ENCODE assay signal across 1 cellular context in the genomic region with DNA sequence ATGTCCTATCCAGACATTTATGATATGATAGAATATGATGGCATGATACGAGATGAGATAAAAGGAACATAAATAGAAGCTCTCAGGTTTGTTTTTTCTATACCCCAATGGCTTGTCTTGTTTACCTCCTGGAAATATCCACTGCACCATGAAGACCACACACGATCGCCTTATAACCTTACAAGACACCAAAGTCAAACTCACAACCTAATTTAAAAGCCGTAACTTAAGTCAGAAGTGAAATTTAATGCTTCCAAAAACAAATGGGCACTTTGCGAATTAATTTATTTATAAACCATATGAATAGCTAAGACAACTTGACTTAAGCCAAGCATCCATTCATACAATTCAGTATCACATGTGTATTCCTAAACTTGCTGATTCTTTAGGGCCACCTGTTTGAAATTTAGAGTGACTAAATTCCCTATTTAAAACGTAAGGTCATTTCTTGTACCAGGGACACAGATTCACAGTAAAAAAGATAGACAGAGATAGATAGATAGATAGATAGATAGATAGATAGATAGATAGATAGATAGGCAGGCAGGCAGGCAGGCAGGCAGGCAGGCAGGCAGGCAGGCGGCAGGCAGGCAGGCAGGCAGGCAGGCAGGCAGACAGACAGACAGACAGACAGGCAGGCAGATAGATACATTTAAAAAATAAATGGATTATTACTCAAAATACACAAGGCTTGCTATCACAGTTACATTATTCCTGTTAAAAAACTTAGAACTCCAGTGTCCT.
TF ChIP-seq lines count a peak whose summit lies in the region.

No MANE protein-coding gene starts in this region.

TF ChIP-seq in K562, 482 proteins besides CTCF, POLR2A, EP300 and RAD21 (continued from another document):
- TF ChIP-seq, protein P1, sequence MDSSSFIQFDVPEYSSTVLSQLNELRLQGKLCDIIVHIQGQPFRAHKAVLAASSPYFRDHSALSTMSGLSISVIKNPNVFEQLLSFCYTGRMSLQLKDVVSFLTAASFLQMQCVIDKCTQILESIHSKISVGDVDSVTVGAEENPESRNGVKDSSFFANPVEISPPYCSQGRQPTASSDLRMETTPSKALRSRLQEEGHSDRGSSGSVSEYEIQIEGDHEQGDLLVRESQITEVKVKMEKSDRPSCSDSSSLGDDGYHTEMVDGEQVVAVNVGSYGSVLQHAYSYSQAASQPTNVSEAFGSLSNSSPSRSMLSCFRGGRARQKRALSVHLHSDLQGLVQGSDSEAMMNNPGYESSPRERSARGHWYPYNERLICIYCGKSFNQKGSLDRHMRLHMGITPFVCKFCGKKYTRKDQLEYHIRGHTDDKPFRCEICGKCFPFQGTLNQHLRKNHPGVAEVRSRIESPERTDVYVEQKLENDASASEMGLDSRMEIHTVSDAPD (CRISPR knock-in tag; IDR thresholded peaks at IDR 0.05): no peak
- TF ChIP-seq CCNT2 (IDR thresholded peaks at IDR 0.05; ENCODE audit: borderline replicate concordance, extremely low read depth, insufficient read length, low read depth, low read length): no peak
- TF ChIP-seq, protein P2, sequence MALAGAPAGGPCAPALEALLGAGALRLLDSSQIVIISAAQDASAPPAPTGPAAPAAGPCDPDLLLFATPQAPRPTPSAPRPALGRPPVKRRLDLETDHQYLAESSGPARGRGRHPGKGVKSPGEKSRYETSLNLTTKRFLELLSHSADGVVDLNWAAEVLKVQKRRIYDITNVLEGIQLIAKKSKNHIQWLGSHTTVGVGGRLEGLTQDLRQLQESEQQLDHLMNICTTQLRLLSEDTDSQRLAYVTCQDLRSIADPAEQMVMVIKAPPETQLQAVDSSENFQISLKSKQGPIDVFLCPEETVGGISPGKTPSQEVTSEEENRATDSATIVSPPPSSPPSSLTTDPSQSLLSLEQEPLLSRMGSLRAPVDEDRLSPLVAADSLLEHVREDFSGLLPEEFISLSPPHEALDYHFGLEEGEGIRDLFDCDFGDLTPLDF (CRISPR knock-in tag; IDR thresholded peaks at IDR 0.05): no peak
- no peak for TF ChIP-seq BCL6 (CRISPR knock-in tag; IDR thresholded peaks at IDR 0.05)
- no peak for TF ChIP-seq ZNF583 (CRISPR knock-in tag; IDR thresholded peaks at IDR 0.05)
- TF ChIP-seq TRIM24 (IDR thresholded peaks at IDR 0.05): no peak
- TF ChIP-seq, protein P3, sequence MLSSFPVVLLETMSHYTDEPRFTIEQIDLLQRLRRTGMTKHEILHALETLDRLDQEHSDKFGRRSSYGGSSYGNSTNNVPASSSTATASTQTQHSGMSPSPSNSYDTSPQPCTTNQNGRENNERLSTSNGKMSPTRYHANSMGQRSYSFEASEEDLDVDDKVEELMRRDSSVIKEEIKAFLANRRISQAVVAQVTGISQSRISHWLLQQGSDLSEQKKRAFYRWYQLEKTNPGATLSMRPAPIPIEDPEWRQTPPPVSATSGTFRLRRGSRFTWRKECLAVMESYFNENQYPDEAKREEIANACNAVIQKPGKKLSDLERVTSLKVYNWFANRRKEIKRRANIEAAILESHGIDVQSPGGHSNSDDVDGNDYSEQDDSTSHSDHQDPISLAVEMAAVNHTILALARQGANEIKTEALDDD (IDR thresholded peaks at IDR 0.05): no peak
- TF ChIP-seq ARID1B (IDR thresholded peaks at IDR 0.05): no peak
- TF ChIP-seq GATAD2B (IDR thresholded peaks at IDR 0.05; ENCODE audit: borderline replicate concordance): peak; percentile 47; the same call in 1 of the 2 replicates
- TF ChIP-seq, protein P4, sequence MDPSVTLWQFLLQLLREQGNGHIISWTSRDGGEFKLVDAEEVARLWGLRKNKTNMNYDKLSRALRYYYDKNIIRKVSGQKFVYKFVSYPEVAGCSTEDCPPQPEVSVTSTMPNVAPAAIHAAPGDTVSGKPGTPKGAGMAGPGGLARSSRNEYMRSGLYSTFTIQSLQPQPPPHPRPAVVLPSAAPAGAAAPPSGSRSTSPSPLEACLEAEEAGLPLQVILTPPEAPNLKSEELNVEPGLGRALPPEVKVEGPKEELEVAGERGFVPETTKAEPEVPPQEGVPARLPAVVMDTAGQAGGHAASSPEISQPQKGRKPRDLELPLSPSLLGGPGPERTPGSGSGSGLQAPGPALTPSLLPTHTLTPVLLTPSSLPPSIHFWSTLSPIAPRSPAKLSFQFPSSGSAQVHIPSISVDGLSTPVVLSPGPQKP (CRISPR knock-in tag; IDR thresholded peaks at IDR 0.05): no peak
- TF ChIP-seq, protein P5, sequence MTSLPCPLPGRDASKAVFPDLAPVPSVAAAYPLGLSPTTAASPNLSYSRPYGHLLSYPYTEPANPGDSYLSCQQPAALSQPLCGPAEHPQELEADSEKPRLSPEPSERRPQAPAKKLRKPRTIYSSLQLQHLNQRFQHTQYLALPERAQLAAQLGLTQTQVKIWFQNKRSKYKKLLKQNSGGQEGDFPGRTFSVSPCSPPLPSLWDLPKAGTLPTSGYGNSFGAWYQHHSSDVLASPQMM (CRISPR knock-in tag; IDR thresholded peaks at IDR 0.05): no peak
- TF ChIP-seq, protein P6, sequence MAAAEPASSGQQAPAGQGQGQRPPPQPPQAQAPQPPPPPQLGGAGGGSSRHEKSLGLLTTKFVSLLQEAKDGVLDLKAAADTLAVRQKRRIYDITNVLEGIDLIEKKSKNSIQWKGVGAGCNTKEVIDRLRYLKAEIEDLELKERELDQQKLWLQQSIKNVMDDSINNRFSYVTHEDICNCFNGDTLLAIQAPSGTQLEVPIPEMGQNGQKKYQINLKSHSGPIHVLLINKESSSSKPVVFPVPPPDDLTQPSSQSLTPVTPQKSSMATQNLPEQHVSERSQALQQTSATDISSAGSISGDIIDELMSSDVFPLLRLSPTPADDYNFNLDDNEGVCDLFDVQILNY (CRISPR knock-in tag; IDR thresholded peaks at IDR 0.05): no peak
- TF ChIP-seq, protein P7, sequence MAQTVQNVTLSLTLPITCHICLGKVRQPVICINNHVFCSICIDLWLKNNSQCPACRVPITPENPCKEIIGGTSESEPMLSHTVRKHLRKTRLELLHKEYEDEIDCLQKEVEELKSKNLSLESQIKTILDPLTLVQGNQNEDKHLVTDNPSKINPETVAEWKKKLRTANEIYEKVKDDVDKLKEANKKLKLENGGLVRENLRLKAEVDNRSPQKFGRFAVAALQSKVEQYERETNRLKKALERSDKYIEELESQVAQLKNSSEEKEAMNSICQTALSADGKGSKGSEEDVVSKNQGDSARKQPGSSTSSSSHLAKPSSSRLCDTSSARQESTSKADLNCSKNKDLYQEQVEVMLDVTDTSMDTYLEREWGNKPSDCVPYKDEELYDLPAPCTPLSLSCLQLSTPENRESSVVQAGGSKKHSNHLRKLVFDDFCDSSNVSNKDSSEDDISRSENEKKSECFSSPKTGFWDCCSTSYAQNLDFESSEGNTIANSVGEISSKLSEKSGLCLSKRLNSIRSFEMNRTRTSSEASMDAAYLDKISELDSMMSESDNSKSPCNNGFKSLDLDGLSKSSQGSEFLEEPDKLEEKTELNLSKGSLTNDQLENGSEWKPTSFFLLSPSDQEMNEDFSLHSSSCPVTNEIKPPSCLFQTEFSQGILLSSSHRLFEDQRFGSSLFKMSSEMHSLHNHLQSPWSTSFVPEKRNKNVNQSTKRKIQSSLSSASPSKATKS (CRISPR knock-in tag; IDR thresholded peaks at IDR 0.05): no peak
- no peak for TF ChIP-seq PHF21A (IDR thresholded peaks at IDR 0.05; ENCODE audit: borderline replicate concordance, low read depth)
- TF ChIP-seq RAD51 (IDR thresholded peaks at IDR 0.05; ENCODE audit: borderline replicate concordance, low read depth): no peak
- TF ChIP-seq DACH1 (IDR thresholded peaks at IDR 0.05; ENCODE audit: partially characterized antibody): peak; percentile 96
- TF ChIP-seq, protein P8, sequence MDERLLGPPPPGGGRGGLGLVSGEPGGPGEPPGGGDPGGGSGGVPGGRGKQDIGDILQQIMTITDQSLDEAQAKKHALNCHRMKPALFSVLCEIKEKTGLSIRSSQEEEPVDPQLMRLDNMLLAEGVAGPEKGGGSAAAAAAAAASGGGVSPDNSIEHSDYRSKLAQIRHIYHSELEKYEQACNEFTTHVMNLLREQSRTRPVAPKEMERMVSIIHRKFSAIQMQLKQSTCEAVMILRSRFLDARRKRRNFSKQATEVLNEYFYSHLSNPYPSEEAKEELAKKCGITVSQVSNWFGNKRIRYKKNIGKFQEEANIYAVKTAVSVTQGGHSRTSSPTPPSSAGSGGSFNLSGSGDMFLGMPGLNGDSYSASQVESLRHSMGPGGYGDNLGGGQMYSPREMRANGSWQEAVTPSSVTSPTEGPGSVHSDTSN (CRISPR knock-in tag; IDR thresholded peaks at IDR 0.05; ENCODE audit: low read depth): no peak
- TF ChIP-seq, protein P8 (tag; conservative IDR thresholded peaks at IDR 0.05; ENCODE audit: low read depth): no peak
